ENCODE assay signal across 9 cellular contexts in the genomic region with DNA sequence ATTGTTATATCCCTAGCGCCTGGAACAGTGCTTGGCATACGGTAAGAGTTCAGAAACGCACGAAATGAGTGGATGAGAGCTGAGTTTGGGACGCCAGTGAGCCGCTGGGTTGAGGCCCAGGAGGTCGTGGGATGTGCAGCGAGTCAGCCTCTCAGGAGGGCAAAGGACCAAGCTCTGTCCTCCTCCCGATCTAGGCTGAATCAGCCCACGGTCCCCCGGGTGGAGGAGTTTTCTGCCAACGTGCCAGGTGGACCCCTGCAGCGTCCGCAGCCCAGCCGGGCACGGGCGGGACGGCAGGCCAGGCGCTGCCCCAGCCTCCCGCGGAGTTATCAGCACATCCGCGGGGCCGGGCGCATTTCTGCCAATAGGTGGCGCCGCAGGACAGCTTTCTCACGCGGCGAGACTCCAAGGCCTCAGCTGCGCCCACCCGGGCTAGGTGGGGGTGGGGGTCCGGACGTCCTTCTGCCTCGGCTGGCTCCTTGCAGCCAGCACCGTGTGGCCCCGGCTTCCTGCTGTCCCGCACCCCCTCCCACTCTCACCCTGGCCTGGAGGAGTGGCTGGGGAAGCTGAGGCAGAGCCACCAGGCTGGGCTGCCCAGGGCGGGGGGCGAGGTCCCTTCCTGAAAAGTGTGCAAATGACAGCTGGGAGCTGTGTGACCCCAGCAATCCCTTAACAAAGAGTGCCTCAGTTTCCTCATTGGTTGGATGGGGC. TPM values are rescaled to one million over a fixed set of nuclear protein-coding genes. Genes with fewer than 3 reads are reported as not detected.
DNase-seq lines count a peak whose midpoint lies in the region; ATAC-seq and TF ChIP-seq lines count a peak whose summit lies in the region.
"Had no signal": no experiment of that assay in that cellular context is flagged by ENCODE, and none has a peak within 500 bp of the region (broad histone marks: within the 10 kb centered on the region; RNA-seq: fewer than 3 reads in every experiment).

No MANE protein-coding gene starts in this region.

- H3K4me1 ChIP-seq in KMS-11 (ENCODE audit: low read depth, poor library complexity, severe bottlenecking) (peaks cover 20% of the 10 kb centered on the region), hepatocyte (ENCODE audit: insufficient read depth) (peaks cover 17% of the 10 kb centered on the region), skeletal muscle satellite cell (ENCODE audit: control insufficient read depth, insufficient read depth, low read length) (peaks cover 26% of the 10 kb centered on the region)

- H3K36me3 ChIP-seq in KMS-11 (ENCODE audit: insufficient read depth): no peaks in the 10 kb centered on the region
- no peaks in the 10 kb centered on the region for H3K36me3 ChIP-seq in hepatocyte (replicated peaks; ENCODE audit: insufficient read depth, low read depth)
- H3K36me3 ChIP-seq in skeletal muscle satellite cell (ENCODE audit: insufficient read depth, low read length): peaks cover 14% of the 10 kb centered on the region

- H4K20me1 ChIP-seq in KMS-11 (ENCODE audit: insufficient read depth) (no peaks in the 10 kb centered on the region), hepatocyte (ENCODE audit: insufficient read depth, poor library complexity, severe bottlenecking) (no peaks in the 10 kb centered on the region)

- no peaks in the 10 kb centered on the region for H3K9me2 ChIP-seq in hepatocyte (replicated peaks; ENCODE audit: insufficient read depth)

- 13% methylated on average over 37 of the region's 40 CpGs for WGBS in hepatocyte (ENCODE audit: low lambda C conversion rate, missing lambda C conversion rate)

- peak; percentile 29 for DNase-seq in DMS79 treated with DMSO at 0.1 percent for 48 hours (lab: John Stamatoyannopoulos, UW)
- peak; percentile 55 to 78 (median 72) for DNase-seq in T-helper 1 cell
- peak in 49 of 56 donors; percentile 20 to 89 (median 58) for DNase-seq in amygdala (lab: John Stamatoyannopoulos, UW)
- peak; percentile 90 for DNase-seq in hepatocyte (ENCODE audit: low spot score)
- DNase-seq in amniotic stem cell (lab: John Stamatoyannopoulos, UW): no peak

- no peak overlapping the region for H3K9ac ChIP-seq in KMS-11
- H3K9ac ChIP-seq in skeletal muscle satellite cell (ENCODE audit: low read depth, low read length): peak overlapping the region; percentile 43

- no peak for ATAC-seq in HG03432 (IDR thresholded peaks at IDR 0.05; ENCODE audit: unreplicated experiment)

- no peak overlapping the region for H3K4me2 ChIP-seq in KMS-11
- peak overlapping the region; percentile 69 for H3K4me2 ChIP-seq in hepatocyte
- H3K4me2 ChIP-seq in skeletal muscle satellite cell (ENCODE audit: low read length): peak overlapping the region; percentile 70

- peak; percentile 82 for TF ChIP-seq CTCF in KMS-11 (conservative IDR thresholded peaks at IDR 0.05; ENCODE audit: low read depth, low read length)
- TF ChIP-seq CTCF in hepatocyte (IDR thresholded peaks at IDR 0.05; ENCODE audit: poor library complexity): peak; percentile 98

- H3K79me2 ChIP-seq in KMS-11 (ENCODE audit: insufficient read depth, low read depth): peaks cover 17% of the 10 kb centered on the region; the same call in 1 of the 2 replicates
- H3K79me2 ChIP-seq in hepatocyte: peaks cover 26% of the 10 kb centered on the region

- H3K27me3 ChIP-seq in KMS-11 (ENCODE audit: insufficient read depth, low read depth): peaks cover 13% of the 10 kb centered on the region; the same call in 1 of the 2 replicates
- no peaks in the 10 kb centered on the region for H3K27me3 ChIP-seq in hepatocyte
- H3K27me3 ChIP-seq in skeletal muscle satellite cell (ENCODE audit: control insufficient read depth, insufficient read depth, low read length): peaks cover 12% of the 10 kb centered on the region

- H3K27ac ChIP-seq in KMS-11 (no peak overlapping the region), hepatocyte (no peak overlapping the region)
- H3K27ac ChIP-seq: epithelial cell of prostate had no signal

- H3K9me3 ChIP-seq in hepatocyte (ENCODE audit: low read depth): no peaks in the 10 kb centered on the region
- H3K9me3 ChIP-seq in skeletal muscle satellite cell (replicated peaks; ENCODE audit: low read length): no peaks in the 10 kb centered on the region

- H2AFZ ChIP-seq in KMS-11 (ENCODE audit: low read depth) (no peak overlapping the region), hepatocyte (peak overlapping the region; percentile 74)

- H3K4me3 ChIP-seq in KMS-11 (IDR thresholded peaks at IDR 0.05; ENCODE audit: insufficient read depth, low read depth, low read length): no peak overlapping the region
- H3K4me3 ChIP-seq in hepatocyte: no peak overlapping the region
- H3K4me3 ChIP-seq in skeletal muscle satellite cell (ENCODE audit: low read length): peak overlapping the region; percentile 51

RNA-seq across cellular contexts. Expression of a gene that starts 2.2 kb away (rescaled TPM):
- total RNA-seq in hepatocyte: 82.9 and 84.0 TPM in 2 replicates
- 117 and 118 TPM in 2 replicates for polyA plus RNA-seq in hepatocyte
- 45.2 and 62.4 TPM in 2 replicates for total RNA-seq in skeletal muscle satellite cell (2012; rRNA removed)

RNA-seq across cellular contexts. Expression of a gene that starts 14.4 kb away (rescaled TPM):
- 231 and 271 TPM in 2 replicates for total RNA-seq in hepatocyte
- 144 and 170 TPM in 2 replicates for polyA plus RNA-seq in hepatocyte
- total RNA-seq in skeletal muscle satellite cell (2012; rRNA removed): 164 and 266 TPM in 2 replicates

RNA-seq across cellular contexts. Expression of a gene that starts 32.7 kb away (rescaled TPM):
- total RNA-seq in hepatocyte: 25.8 and 31.8 TPM in 2 replicates
- 17.5 and 22.2 TPM in 2 replicates for polyA plus RNA-seq in hepatocyte
- 33.6 and 33.7 TPM in 2 replicates for total RNA-seq in skeletal muscle satellite cell (2012; rRNA removed)

RNA-seq across cellular contexts. Expression of a gene that starts 35.8 kb away (rescaled TPM):
- total RNA-seq in hepatocyte: 0.16 and 0.17 TPM in 2 replicates
- polyA plus RNA-seq in hepatocyte: 0.10 and 0.21 TPM in 2 replicates
- not detected in 2 replicates for total RNA-seq in skeletal muscle satellite cell (2012; rRNA removed)
